ENCODE assay signal across 29 cellular contexts in the genomic region with DNA sequence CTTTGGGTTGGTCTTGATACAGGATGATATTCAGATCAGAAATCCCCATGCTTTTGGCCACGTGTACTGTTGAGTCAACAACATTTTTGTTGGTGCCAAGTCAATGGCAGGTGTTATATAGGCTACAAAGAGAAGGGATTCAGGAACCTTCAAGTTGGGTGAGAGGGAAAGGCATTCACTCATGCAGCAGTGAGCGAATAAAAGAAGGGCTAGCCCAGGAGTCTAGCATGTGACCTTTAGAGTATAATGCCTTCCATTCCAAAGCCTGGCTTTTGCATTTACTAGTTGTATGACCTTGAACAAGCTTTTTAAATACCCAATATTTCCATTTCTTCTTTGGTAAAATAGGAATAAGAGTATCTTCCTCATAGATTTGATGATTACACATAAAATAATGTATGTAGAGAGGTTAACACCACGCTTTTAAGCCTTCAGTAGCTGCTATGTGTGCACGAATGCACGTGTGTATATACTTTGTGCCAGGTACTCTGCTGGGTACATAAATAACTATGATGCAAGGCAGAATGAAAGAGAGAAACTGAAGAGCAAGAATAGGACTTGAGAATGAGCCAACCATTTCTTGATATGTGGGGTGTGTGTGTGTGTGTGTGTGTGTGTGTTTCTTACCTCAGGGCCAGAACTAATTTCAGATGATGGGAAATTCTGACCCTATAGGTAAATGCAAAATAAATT.
"Had no signal": no experiment of that assay in that cellular context is flagged by ENCODE, and none has a peak within 500 bp of the region (broad histone marks: within the 10 kb centered on the region; RNA-seq: fewer than 3 reads in every experiment).

No MANE protein-coding gene starts in this region.

- H3K36me3 ChIP-seq: colonic mucosa, esophagus squamous epithelium, neural progenitor cell, right lobe of liver, thoracic aorta, tibial nerve, upper lobe of left lung had no signal

- H3K9me3 ChIP-seq: colonic mucosa, esophagus squamous epithelium, right lobe of liver, thoracic aorta, tibial nerve, upper lobe of left lung had no signal

- FAIRE-seq: endometrium, islet of Langerhans, small intestine, urothelium cell line had no signal

- H3K4me1 Mint-ChIP-seq: central memory CD8-positive, alpha-beta T cell; memory B cell; naive thymus-derived CD4-positive, alpha-beta T cell; nephron; neural progenitor cell; stimulated activated naive B cell treated with anti-CD40 and anti-IgM and Interleukin-4, amounts not matched to agents 10 μg/mL and 1 μg/mL and 100 μg/mL, for 72 hours had no signal

- H3K9me3 Mint-ChIP-seq: dendritic cell treated with granulocyte-macrophage colony-stimulating factor and Interleukin-4, amounts not matched to agents 40 ng/mL and 50 ng/mL, for 4 days; memory B cell; mesothelial cell of epicardium; nephron; neural progenitor cell; stimulated activated naive CD8-positive, alpha-beta T cell treated with anti-CD3 and anti-CD28 coated beads, Interleukin-15, Interleukin-2, amounts not matched to agents 100 ng/mL and 50 ng/mL, for 24 hours had no signal

- ATAC-seq: left colon; naive thymus-derived CD4-positive, alpha-beta T cell; right lobe of liver; stimulated activated naive B cell treated with anti-CD40 and anti-IgM and Interleukin-4, amounts not matched to agents 10 μg/mL and 1 μg/mL and 100 μg/mL, for 72 hours had no signal

- H3K4me3 Mint-ChIP-seq: central memory CD8-positive, alpha-beta T cell; dendritic cell treated with granulocyte-macrophage colony-stimulating factor and Interleukin-4, amounts not matched to agents 40 ng/mL and 50 ng/mL, for 4 days; memory B cell; mesothelial cell of epicardium; naive thymus-derived CD4-positive, alpha-beta T cell; nephron; neural progenitor cell; stimulated activated naive B cell treated with anti-CD40 and anti-IgM and Interleukin-4, amounts not matched to agents 10 μg/mL and 1 μg/mL and 100 μg/mL, for 72 hours; stimulated activated naive CD8-positive, alpha-beta T cell treated with anti-CD3 and anti-CD28 coated beads, Interleukin-15, Interleukin-2, amounts not matched to agents 100 ng/mL and 50 ng/mL, for 24 hours had no signal

- H3K4me3 ChIP-seq: colonic mucosa, esophagus squamous epithelium, lung, neural progenitor cell, right lobe of liver, thoracic aorta, tibial nerve, upper lobe of left lung had no signal

- H3K27ac ChIP-seq: colonic mucosa, esophagus squamous epithelium, neural progenitor cell, parathyroid adenoma, right lobe of liver, thoracic aorta, tibial nerve, upper lobe of left lung had no signal

- DNase-seq: colonic mucosa; effector memory CD4-positive, alpha-beta T cell; erythroblast; esophagus squamous epithelium; foreskin melanocyte; glutamatergic neuron; left colon; naive thymus-derived CD4-positive, alpha-beta T cell; right lobe of liver; small intestine; stimulated activated CD4-positive, alpha-beta T cell treated with anti-CD3 and anti-CD28 coated beads, Interleukin-15, amount 100 ng/mL, for 24 hours; stimulated activated CD4-positive, alpha-beta T cell treated with anti-CD3 and anti-CD28 coated beads, Interleukin-2, amount 100 ng/mL, for 48 hours; stimulated activated naive B cell treated with anti-CD40 and anti-IgM and Interleukin-4, amounts not matched to agents 10 μg/mL and 1 μg/mL and 100 μg/mL, for 72 hours; upper lobe of left lung had no signal

- H3K27ac Mint-ChIP-seq: dendritic cell treated with granulocyte-macrophage colony-stimulating factor and Interleukin-4, amounts not matched to agents 40 ng/mL and 50 ng/mL, for 4 days; memory B cell; mesothelial cell of epicardium; naive thymus-derived CD4-positive, alpha-beta T cell; nephron; neural progenitor cell; progenitor cell of endocrine pancreas; stimulated activated naive B cell treated with anti-CD40 and anti-IgM and Interleukin-4, amounts not matched to agents 10 μg/mL and 1 μg/mL and 100 μg/mL, for 72 hours; stimulated activated naive CD8-positive, alpha-beta T cell treated with anti-CD3 and anti-CD28 coated beads, Interleukin-15, Interleukin-2, amounts not matched to agents 100 ng/mL and 50 ng/mL, for 24 hours had no signal

- H3K27me3 ChIP-seq: colonic mucosa, esophagus squamous epithelium, neural progenitor cell, right lobe of liver, tibial nerve, upper lobe of left lung had no signal

- H3K36me3 Mint-ChIP-seq: memory B cell; mesothelial cell of epicardium; naive thymus-derived CD4-positive, alpha-beta T cell; neural progenitor cell; stimulated activated naive B cell treated with anti-CD40 and anti-IgM and Interleukin-4, amounts not matched to agents 10 μg/mL and 1 μg/mL and 100 μg/mL, for 72 hours had no signal

- H3K4me1 ChIP-seq: colonic mucosa, esophagus squamous epithelium, neural progenitor cell, parathyroid adenoma, right lobe of liver, tibial nerve, upper lobe of left lung had no signal

- H3K27me3 Mint-ChIP-seq: central memory CD8-positive, alpha-beta T cell; dendritic cell treated with granulocyte-macrophage colony-stimulating factor and Interleukin-4, amounts not matched to agents 40 ng/mL and 50 ng/mL, for 4 days; memory B cell; naive thymus-derived CD4-positive, alpha-beta T cell; stimulated activated naive B cell treated with anti-CD40 and anti-IgM and Interleukin-4, amounts not matched to agents 10 μg/mL and 1 μg/mL and 100 μg/mL, for 72 hours; stimulated activated naive CD8-positive, alpha-beta T cell treated with anti-CD3 and anti-CD28 coated beads, Interleukin-15, Interleukin-2, amounts not matched to agents 100 ng/mL and 50 ng/mL, for 24 hours had no signal
